In the genomic region with DNA sequence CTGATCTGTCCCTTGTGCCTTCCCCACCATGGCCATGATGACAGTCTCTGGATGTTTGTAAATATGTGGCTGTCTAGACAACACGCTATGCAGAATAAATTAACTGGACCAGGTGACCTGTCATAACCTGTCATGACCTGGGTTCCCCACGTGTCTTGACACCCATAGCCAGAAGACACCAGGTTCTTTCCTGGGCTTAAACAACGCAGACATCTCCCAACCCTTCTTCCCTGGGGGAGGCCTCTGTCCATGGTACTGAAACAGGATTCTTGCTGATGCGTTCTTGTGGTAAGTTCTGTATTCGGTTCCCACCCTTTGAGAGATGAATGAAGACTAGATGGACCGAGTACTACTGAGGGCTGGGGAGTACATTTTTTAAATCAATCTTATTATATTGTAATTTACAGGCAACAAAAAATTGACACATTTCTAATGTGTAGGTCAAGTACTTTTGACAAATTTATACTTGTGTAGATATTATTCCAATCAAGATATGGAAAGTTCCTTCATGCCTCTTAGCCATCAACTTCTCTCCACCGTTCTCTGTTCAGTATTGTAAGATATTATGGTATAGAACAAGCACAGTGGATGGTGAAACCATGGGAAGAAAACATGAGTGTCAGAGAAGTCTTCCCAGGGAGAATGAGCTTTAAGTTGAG, we compare ENCODE assay signal across 1 cellular context.
A peak's percentile ranks its signal among the peaks of the same experiment; 100 is the strongest.
TF ChIP-seq lines count a peak whose summit lies in the region.

No MANE protein-coding gene starts in this region.

TF ChIP-seq in K562, 482 proteins besides CTCF, POLR2A, EP300 and RAD21 (continued from another document):
- TF ChIP-seq, protein P1, sequence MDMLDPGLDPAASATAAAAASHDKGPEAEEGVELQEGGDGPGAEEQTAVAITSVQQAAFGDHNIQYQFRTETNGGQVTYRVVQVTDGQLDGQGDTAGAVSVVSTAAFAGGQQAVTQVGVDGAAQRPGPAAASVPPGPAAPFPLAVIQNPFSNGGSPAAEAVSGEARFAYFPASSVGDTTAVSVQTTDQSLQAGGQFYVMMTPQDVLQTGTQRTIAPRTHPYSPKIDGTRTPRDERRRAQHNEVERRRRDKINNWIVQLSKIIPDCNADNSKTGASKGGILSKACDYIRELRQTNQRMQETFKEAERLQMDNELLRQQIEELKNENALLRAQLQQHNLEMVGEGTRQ (CRISPR knock-in tag; IDR thresholded peaks at IDR 0.05) = 0 out of 2 replicates have a peak, but pooled peaks have one; percentile 11
- no peak for TF ChIP-seq PYGO2 (tag; IDR thresholded peaks at IDR 0.05)
- TF ChIP-seq EHMT2 (IDR thresholded peaks at IDR 0.05) = peak; percentile 98
- TF ChIP-seq NEUROD1 (IDR thresholded peaks at IDR 0.05; ENCODE audit: borderline replicate concordance, low read depth, low read length, partially characterized antibody) = no peak
- no peak for TF ChIP-seq KLF13 (tag; IDR thresholded peaks at IDR 0.05; ENCODE audit: borderline replicate concordance, low read depth)
- TF ChIP-seq, protein P2, sequence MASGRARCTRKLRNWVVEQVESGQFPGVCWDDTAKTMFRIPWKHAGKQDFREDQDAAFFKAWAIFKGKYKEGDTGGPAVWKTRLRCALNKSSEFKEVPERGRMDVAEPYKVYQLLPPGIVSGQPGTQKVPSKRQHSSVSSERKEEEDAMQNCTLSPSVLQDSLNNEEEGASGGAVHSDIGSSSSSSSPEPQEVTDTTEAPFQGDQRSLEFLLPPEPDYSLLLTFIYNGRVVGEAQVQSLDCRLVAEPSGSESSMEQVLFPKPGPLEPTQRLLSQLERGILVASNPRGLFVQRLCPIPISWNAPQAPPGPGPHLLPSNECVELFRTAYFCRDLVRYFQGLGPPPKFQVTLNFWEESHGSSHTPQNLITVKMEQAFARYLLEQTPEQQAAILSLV (tag; IDR thresholded peaks at IDR 0.05) = no peak
- no peak for TF ChIP-seq RNF2 (IDR thresholded peaks at IDR 0.05)
- TF ChIP-seq FOXK1 (CRISPR knock-in tag; IDR thresholded peaks at IDR 0.05; ENCODE audit: borderline replicate concordance) = no peak
- no peak for TF ChIP-seq KHSRP (IDR thresholded peaks at IDR 0.05)
- no peak for TF ChIP-seq ZNF311 (CRISPR knock-in tag; IDR thresholded peaks at IDR 0.05)
- no peak for TF ChIP-seq TEAD4 (IDR thresholded peaks at IDR 0.05; ENCODE audit: low read length)
- TF ChIP-seq TEAD4 (CRISPR knock-in tag; IDR thresholded peaks at IDR 0.05; ENCODE audit: borderline replicate concordance) = no peak
- TF ChIP-seq RCOR1 (IDR thresholded peaks at IDR 0.05; ENCODE audit: borderline replicate concordance in 1 of 2, low read depth in 2 of 2, low read length in 2 of 2) = 0 out of 4 replicates have a peak, but pooled peaks of 1 of the 2 experiments have one; percentile 11
- TF ChIP-seq PHF20 (IDR thresholded peaks at IDR 0.05; ENCODE audit: partially characterized antibody) = no peak
- TF ChIP-seq ZNF274 (IDR thresholded peaks at IDR 0.05; ENCODE audit: borderline replicate concordance, low read depth, low read length) = no peak
- no peak for TF ChIP-seq ILK (tag; IDR thresholded peaks at IDR 0.05; ENCODE audit: borderline replicate concordance, low read depth)
- TF ChIP-seq ZNF766 (CRISPR knock-in tag; conservative IDR thresholded peaks at IDR 0.05) = peak; percentile 69
- TF ChIP-seq MIER1 (IDR thresholded peaks at IDR 0.05; ENCODE audit: low read depth) = peak; percentile 93
- TF ChIP-seq PBX2 (CRISPR knock-in tag; IDR thresholded peaks at IDR 0.05; ENCODE audit: low read depth) = no peak
- no peak for TF ChIP-seq PBX2 (tag; conservative IDR thresholded peaks at IDR 0.05; ENCODE audit: low read depth)
- TF ChIP-seq NCOA1 (IDR thresholded peaks at IDR 0.05; ENCODE audit: low read depth) = no peak
- no peak for TF ChIP-seq ZNF184 (CRISPR knock-in tag; IDR thresholded peaks at IDR 0.05)
- TF ChIP-seq BRCA1 (IDR thresholded peaks at IDR 0.05) = no peak
- no peak for TF ChIP-seq BRCA1 (CRISPR knock-in tag; IDR thresholded peaks at IDR 0.05)
- TF ChIP-seq ZNF780A (CRISPR knock-in tag; IDR thresholded peaks at IDR 0.05) = no peak
- no peak for TF ChIP-seq ZNF253 (CRISPR knock-in tag; conservative IDR thresholded peaks at IDR 0.05)
- TF ChIP-seq ZBTB11 (CRISPR knock-in tag; IDR thresholded peaks at IDR 0.05) = 0 out of 6 replicates have a peak, but pooled peaks of 1 of the 3 experiments have one; percentile 24
- TF ChIP-seq, protein P3, sequence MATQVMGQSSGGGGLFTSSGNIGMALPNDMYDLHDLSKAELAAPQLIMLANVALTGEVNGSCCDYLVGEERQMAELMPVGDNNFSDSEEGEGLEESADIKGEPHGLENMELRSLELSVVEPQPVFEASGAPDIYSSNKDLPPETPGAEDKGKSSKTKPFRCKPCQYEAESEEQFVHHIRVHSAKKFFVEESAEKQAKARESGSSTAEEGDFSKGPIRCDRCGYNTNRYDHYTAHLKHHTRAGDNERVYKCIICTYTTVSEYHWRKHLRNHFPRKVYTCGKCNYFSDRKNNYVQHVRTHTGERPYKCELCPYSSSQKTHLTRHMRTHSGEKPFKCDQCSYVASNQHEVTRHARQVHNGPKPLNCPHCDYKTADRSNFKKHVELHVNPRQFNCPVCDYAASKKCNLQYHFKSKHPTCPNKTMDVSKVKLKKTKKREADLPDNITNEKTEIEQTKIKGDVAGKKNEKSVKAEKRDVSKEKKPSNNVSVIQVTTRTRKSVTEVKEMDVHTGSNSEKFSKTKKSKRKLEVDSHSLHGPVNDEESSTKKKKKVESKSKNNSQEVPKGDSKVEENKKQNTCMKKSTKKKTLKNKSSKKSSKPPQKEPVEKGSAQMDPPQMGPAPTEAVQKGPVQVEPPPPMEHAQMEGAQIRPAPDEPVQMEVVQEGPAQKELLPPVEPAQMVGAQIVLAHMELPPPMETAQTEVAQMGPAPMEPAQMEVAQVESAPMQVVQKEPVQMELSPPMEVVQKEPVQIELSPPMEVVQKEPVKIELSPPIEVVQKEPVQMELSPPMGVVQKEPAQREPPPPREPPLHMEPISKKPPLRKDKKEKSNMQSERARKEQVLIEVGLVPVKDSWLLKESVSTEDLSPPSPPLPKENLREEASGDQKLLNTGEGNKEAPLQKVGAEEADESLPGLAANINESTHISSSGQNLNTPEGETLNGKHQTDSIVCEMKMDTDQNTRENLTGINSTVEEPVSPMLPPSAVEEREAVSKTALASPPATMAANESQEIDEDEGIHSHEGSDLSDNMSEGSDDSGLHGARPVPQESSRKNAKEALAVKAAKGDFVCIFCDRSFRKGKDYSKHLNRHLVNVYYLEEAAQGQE (CRISPR knock-in tag; IDR thresholded peaks at IDR 0.05; ENCODE audit: low read depth) = peak; percentile 95
- TF ChIP-seq KDM2B (CRISPR knock-in tag; IDR thresholded peaks at IDR 0.05) = no peak
- TF ChIP-seq ZNF232 (CRISPR knock-in tag; IDR thresholded peaks at IDR 0.05) = no peak
- TF ChIP-seq ZFX (CRISPR knock-in tag; IDR thresholded peaks at IDR 0.05) = no peak
- TF ChIP-seq, protein P4, sequence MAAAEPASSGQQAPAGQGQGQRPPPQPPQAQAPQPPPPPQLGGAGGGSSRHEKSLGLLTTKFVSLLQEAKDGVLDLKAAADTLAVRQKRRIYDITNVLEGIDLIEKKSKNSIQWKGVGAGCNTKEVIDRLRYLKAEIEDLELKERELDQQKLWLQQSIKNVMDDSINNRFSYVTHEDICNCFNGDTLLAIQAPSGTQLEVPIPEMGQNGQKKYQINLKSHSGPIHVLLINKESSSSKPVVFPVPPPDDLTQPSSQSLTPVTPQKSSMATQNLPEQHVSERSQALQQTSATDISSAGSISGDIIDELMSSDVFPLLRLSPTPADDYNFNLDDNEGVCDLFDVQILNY (CRISPR knock-in tag; IDR thresholded peaks at IDR 0.05) = no peak
- TF ChIP-seq KAT7 (CRISPR knock-in tag; IDR thresholded peaks at IDR 0.05; ENCODE audit: borderline replicate concordance) = no peak
TF ChIP-seq in K562: peak in this region for 8.
